In the genomic region with DNA sequence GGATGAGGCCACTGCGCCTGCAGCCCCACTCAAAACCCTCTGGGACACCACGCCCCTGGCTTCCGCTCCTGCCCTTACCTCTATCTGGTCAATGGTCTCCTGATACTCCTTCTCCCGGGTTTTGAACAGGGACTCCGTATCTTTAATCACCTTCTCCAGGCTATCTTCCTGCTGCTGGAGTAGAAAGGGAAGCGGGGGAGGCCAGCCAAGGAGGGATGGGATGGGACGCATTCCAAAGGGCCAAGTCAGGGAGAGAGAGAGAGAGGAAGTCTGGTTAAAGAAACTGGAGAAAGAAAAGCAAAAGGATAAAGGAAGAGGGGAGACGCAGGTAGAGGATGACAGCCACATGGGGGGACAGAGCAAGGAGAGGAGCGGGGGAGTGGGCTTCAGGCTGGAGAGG, we compare ENCODE assay signal across 9 cellular contexts. TPM values are rescaled to one million over a fixed set of nuclear protein-coding genes. Genes with fewer than 3 reads are reported as not detected.
A peak's percentile ranks its signal among the peaks of the same experiment; 100 is the strongest.
DNase-seq lines count a peak whose midpoint lies in the region; ATAC-seq and TF ChIP-seq lines count a peak whose summit lies in the region.
"Had no signal": no experiment of that assay in that cellular context is flagged by ENCODE, and none has a peak within 500 bp of the region (broad histone marks: within the 10 kb centered on the region; RNA-seq: fewer than 3 reads in every experiment).

No MANE protein-coding gene starts in this region.

- ATAC-seq in HG03442 (IDR thresholded peaks at IDR 0.05; ENCODE audit: unreplicated experiment) (no peak), GM19023 (IDR thresholded peaks at IDR 0.05; ENCODE audit: unreplicated experiment) (no peak)

- H3K27ac ChIP-seq in layer of hippocampus (ENCODE audit: low read depth, low read length) (peak overlapping the region; percentile 63), tibial nerve (peak overlapping the region in 3 of 4 donors; percentile 12 to 91 (median 80))

- DNase-seq in HT1080 (ENCODE audit: low read depth) (peak; percentile 86), cardiac fibroblast (ENCODE audit: low read depth in 2 of 2) (peak; percentile 83 to 87), tibial nerve (ENCODE audit: low spot score in 2 of 2) (peak in 1 of 2 donors; percentile 61), pons (ENCODE audit: low spot score) (no peak)
- DNase-seq: effector CD4-positive, alpha-beta T cell; NCI-H2081 treated with DMSO at 0.1 percent for 48 hours had no signal

- H3K36me3 ChIP-seq in tibial nerve = peaks cover 0 to 80% (median 14%) of the 10 kb centered on the region in 3 donors

- TF ChIP-seq POLR2A in tibial nerve (IDR thresholded peaks at IDR 0.05) = no peak

- H3K4me3 ChIP-seq in cardiac fibroblast (replicated peaks in 1 of 2; ENCODE audit: low read depth in 2 of 2, low read length in 2 of 2) (peak overlapping the region in 1 of 2 donors; percentile 52), tibial nerve (no peak overlapping the region)

- TF ChIP-seq EP300 in tibial nerve (IDR thresholded peaks at IDR 0.05) = no peak

- H3K4me1 ChIP-seq in tibial nerve = peaks cover 5 to 62% (median 38%) of the 10 kb centered on the region in 4 donors

- no peak for TF ChIP-seq CTCF in cardiac fibroblast (IDR thresholded peaks at IDR 0.05; ENCODE audit: low read depth, low read length)
- TF ChIP-seq CTCF in tibial nerve (IDR thresholded peaks at IDR 0.05) = no peak

- H3K27me3 ChIP-seq in layer of hippocampus (ENCODE audit: control insufficient read depth, insufficient read depth, low read length) = no peaks in the 10 kb centered on the region
- no peaks in the 10 kb centered on the region for H3K27me3 ChIP-seq in tibial nerve

- WGBS in tibial nerve, 2 donors = 73 to 76% methylated on average over 9 of the region's 9 CpGs

- H3K9me3 ChIP-seq in tibial nerve = no peaks in the 10 kb centered on the region

RNA-seq across cellular contexts. Expression of a gene that starts 7.9 kb away (rescaled TPM):
- total RNA-seq in HT1080 (2014; rRNA removed; shearing (Covaris generic)) = 7.7 and 9.5 TPM in 2 replicates
- 9.8 and 10.5 TPM in 2 replicates for polyA plus RNA-seq in HT1080 (2015; cell fraction: cytosol; rRNA removed)
- 46.3 and 49.9 TPM in 2 replicates for polyA plus RNA-seq in HT1080 (2015; cell fraction: nucleus; rRNA removed)
- total RNA-seq in tibial nerve = 10 to 100 TPM; 44.6 to 58.6 (median 55.3) TPM

RNA-seq across cellular contexts. Expression of a gene that starts 13.7 kb away (rescaled TPM):
- 10,781 and 12,621 TPM in 2 replicates for total RNA-seq in HT1080 (2014; rRNA removed; shearing (Covaris generic))
- polyA plus RNA-seq in HT1080 (2015; cell fraction: cytosol; rRNA removed) = 11,296 and 12,050 TPM in 2 replicates
- polyA plus RNA-seq in HT1080 (2015; cell fraction: nucleus; rRNA removed) = 8,622 and 9,151 TPM in 2 replicates
- total RNA-seq in tibial nerve = 1,000 to 10,000 TPM; 1,360 to 2,316 (median 1,728) TPM

RNA-seq across cellular contexts. Expression of a gene that starts 20.1 kb away (rescaled TPM):
- 80.0 and 90.1 TPM in 2 replicates for total RNA-seq in HT1080 (2014; rRNA removed; shearing (Covaris generic))
- polyA plus RNA-seq in HT1080 (2015; cell fraction: cytosol; rRNA removed) = 32.2 and 39.2 TPM in 2 replicates
- polyA plus RNA-seq in HT1080 (2015; cell fraction: nucleus; rRNA removed) = 208 and 217 TPM in 2 replicates
- 10 to 100 TPM; 16.1 to 30.9 (median 24.3) TPM for total RNA-seq in tibial nerve

RNA-seq across cellular contexts. Expression of a gene that starts 54.1 kb away (rescaled TPM):
- 158 and 173 TPM in 2 replicates for total RNA-seq in HT1080 (2014; rRNA removed; shearing (Covaris generic))
- 96.4 and 104 TPM in 2 replicates for polyA plus RNA-seq in HT1080 (2015; cell fraction: cytosol; rRNA removed)
- polyA plus RNA-seq in HT1080 (2015; cell fraction: nucleus; rRNA removed) = 243 and 326 TPM in 2 replicates
- total RNA-seq in tibial nerve = 10 to 100 TPM; 17.0 to 29.3 (median 23.0) TPM

RNA-seq across cellular contexts. Expression of a gene that starts 54.9 kb away (rescaled TPM):
- 241 and 261 TPM in 2 replicates for total RNA-seq in HT1080 (2014; rRNA removed; shearing (Covaris generic))
- 190 and 195 TPM in 2 replicates for polyA plus RNA-seq in HT1080 (2015; cell fraction: cytosol; rRNA removed)
- 84.4 and 87.7 TPM in 2 replicates for polyA plus RNA-seq in HT1080 (2015; cell fraction: nucleus; rRNA removed)
- total RNA-seq in tibial nerve = 100 to 1,000 TPM in 2 of 4 donors, 10 to 100 TPM in 2; 47.4 to 127 (median 89.0) TPM
